ENCODE assay signal across 8 cellular contexts in the genomic region with DNA sequence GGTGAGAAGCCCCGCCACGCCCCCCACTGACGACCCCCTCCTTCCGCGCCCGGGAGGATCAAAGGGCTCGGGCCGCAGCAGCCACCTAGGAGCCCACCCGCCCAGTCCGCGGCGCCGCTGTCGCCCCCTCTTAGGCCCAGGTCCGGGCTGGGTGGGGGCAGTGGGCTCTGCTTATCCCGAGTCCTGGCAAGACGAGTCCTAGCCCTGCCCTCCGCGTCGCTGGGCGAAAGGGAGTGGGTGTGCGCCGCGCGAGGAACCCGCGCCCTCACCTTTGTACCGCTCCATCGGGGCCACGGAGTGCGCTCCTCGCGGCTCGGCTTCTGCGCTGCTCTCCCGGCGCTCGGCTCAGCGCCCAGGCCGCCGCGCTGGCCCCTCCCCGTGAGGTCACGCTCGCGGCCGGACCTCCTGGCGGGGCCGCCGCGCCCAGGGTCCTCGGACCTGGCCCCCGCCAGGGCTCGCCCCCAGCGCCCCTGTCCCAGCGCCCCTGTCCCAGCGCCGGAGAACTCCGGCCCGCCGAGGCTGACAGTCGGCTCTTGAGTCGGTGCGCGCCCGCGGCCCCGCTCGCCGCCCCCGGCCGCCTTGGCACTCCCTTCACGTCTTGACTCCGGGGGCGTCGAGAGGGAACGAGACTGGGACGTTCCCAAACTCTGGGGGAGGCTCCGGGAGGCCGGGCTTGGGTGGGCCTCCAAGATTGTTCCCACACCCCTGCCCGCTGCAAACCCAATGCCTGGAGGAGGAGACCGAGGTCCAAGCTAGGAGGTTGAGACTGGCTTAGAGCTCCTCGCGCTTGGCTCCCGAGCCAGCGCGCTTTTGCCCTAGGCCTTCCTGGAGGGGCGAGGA. TPM values are rescaled to one million over a fixed set of nuclear protein-coding genes. Genes with fewer than 3 reads are reported as not detected.
DNase-seq lines count a peak whose midpoint lies in the region; ATAC-seq and TF ChIP-seq lines count a peak whose summit lies in the region.

A gene with protein sequence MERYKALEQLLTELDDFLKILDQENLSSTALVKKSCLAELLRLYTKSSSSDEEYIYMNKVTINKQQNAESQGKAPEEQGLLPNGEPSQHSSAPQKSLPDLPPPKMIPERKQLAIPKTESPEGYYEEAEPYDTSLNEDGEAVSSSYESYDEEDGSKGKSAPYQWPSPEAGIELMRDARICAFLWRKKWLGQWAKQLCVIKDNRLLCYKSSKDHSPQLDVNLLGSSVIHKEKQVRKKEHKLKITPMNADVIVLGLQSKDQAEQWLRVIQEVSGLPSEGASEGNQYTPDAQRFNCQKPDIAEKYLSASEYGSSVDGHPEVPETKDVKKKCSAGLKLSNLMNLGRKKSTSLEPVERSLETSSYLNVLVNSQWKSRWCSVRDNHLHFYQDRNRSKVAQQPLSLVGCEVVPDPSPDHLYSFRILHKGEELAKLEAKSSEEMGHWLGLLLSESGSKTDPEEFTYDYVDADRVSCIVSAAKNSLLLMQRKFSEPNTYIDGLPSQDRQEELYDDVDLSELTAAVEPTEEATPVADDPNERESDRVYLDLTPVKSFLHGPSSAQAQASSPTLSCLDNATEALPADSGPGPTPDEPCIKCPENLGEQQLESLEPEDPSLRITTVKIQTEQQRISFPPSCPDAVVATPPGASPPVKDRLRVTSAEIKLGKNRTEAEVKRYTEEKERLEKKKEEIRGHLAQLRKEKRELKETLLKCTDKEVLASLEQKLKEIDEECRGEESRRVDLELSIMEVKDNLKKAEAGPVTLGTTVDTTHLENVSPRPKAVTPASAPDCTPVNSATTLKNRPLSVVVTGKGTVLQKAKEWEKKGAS (minus strand): TSS at position 332 of the 840 bp plus-strand sequence. CDS start 47 bp downstream, at position 285.

- ATAC-seq in HG02610 (IDR thresholded peaks at IDR 0.05; ENCODE audit: unreplicated experiment), result no peak

- 1 to 2% methylated on average over 45 to 56 of the region's 88 CpGs for WGBS in lower leg skin, 2 donors
- WGBS in thymus, result 2% methylated on average over 88 of the region's 88 CpGs

- H3K27ac ChIP-seq in caudate nucleus (ENCODE audit: low read depth, low read length) (peak within 1 kb of the TSS; percentile 52), thymus (ENCODE audit: low read depth) (peak within 1 kb of the TSS; percentile 76)

- DNase-seq in AG09309 (ENCODE audit: low read depth) (no peak), HFF-Myc (ENCODE audit: extremely low read depth, low read depth) (no peak), caudate nucleus (lab: John Stamatoyannopoulos, UW) (peak in 5 of 61 donors; percentile 15 to 58 (median 47)), lower leg skin (ENCODE audit: low spot score in 2 of 2) (peak in 1 of 2 donors; percentile 87), SIG-M5 treated with dmso at 0.1 percent for 504 hours (lab: John Stamatoyannopoulos, UW; ENCODE audit: unreplicated experiment) (no peak), Kasumi-1 (lab: John Stamatoyannopoulos, UW) (no peak)

- peaks cover 1% of the 10 kb centered on the region for H3K9me3 ChIP-seq in thymus (ENCODE audit: control insufficient read depth)

- H3K27me3 ChIP-seq in thymus (ENCODE audit: control insufficient read depth, insufficient read depth), result peaks cover 40% of the 10 kb centered on the region

- TF ChIP-seq CTCF in AG09309 (IDR thresholded peaks at IDR 0.05; ENCODE audit: control insufficient read depth, insufficient read depth, low read depth, low read length, missing control alignments) (no peak), HFF-Myc (IDR thresholded peaks at IDR 0.05; ENCODE audit: low read depth, low read length, missing control alignments) (no peak), lower leg skin (IDR thresholded peaks at IDR 0.05) (no peak)

- intact Hi-C loops in lower leg skin (cut with DNase I; ENCODE audit: low total_unique reads), result no loop called here

- H3K36me3 ChIP-seq in thymus (ENCODE audit: control insufficient read depth, insufficient read depth), result no peaks in the 10 kb centered on the region

- H3K4me1 ChIP-seq in thymus (ENCODE audit: control insufficient read depth, insufficient read depth, low read length), result no peaks in the 10 kb centered on the region

- H3K4me3 ChIP-seq in AG09309 (ENCODE audit: control insufficient read depth, low read depth, low read length), result peak within 1 kb of the TSS; percentile 21
- peak within 1 kb of the TSS; percentile 26 for H3K4me3 ChIP-seq in HFF-Myc (replicated peaks; ENCODE audit: low read depth, low read length)
- H3K4me3 ChIP-seq in lower leg skin (ENCODE audit: low read depth, poor library complexity, severe bottlenecking), result peak within 1 kb of the TSS; percentile 52
- peak within 1 kb of the TSS; percentile 30 for H3K4me3 ChIP-seq in thymus (ENCODE audit: low read length)

- no peak for TF ChIP-seq POLR2A in lower leg skin (IDR thresholded peaks at IDR 0.05)

RNA-seq across cellular contexts. Expression of the gene that starts here (rescaled TPM):
- total RNA-seq in lower leg skin, result 10 to 100 TPM; 10.9 to 19.4 (median 14.3) TPM
- 21.3 TPM for polyA plus RNA-seq in thymus
